Comparison of ENCODE assay signal across 25 cellular contexts in genomic region chr6:129014302-129014701, GRCh38.
"Had no signal": no experiment of that assay in that cellular context is flagged by ENCODE, and none has a peak within 500 bp of the region (broad histone marks: within the 10 kb centered on the region; RNA-seq: fewer than 3 reads in every experiment).

No MANE protein-coding gene starts in this region.

- H3K36me3 ChIP-seq: left lung, lower lobe of right lung, ovary, right atrium auricular region, right lobe of liver, tibial nerve, uterus had no signal

- H3K27ac ChIP-seq: left lung, lower lobe of right lung, ovary, right atrium auricular region, right lobe of liver, tibial nerve, uterus had no signal

- ATAC-seq: left colon; left lung; lower lobe of right lung; naive thymus-derived CD8-positive, alpha-beta T cell; right lobe of liver; stimulated activated memory B cell treated with anti-CD40 and anti-IgM and Interleukin-4, amounts not matched to agents 10 μg/mL and 1 μg/mL and 100 μg/mL, for 72 hours; stimulated activated naive CD8-positive, alpha-beta T cell treated with anti-CD3 and anti-CD28 coated beads, Interleukin-15, amount 100 ng/mL, for 72 hours had no signal

- H3K27me3 ChIP-seq: left lung, ovary, right atrium auricular region, right lobe of liver, tibial nerve, uterus had no signal

- H3K4me3 ChIP-seq: left lung, lower lobe of right lung, ovary, right atrium auricular region, right lobe of liver, smooth muscle cell, tibial nerve, uterus had no signal

- H3K4me1 ChIP-seq: left lung, lower lobe of right lung, right lobe of liver, uterus had no signal

- DNase-seq: hypothalamus; immature natural killer cell; kidney; left colon; left lung; lower lobe of right lung; mammary epithelial cell; mesenchymal stem cell; naive thymus-derived CD8-positive, alpha-beta T cell; nucleus accumbens; ovary; right lobe of liver; stimulated activated CD4-positive, alpha-beta T cell treated with anti-CD3 and anti-CD28 coated beads, Interleukin-1b, Interleukin-23, amount 100 ng/mL, for 48 hours; stimulated activated CD4-positive, alpha-beta T cell treated with anti-CD3 and anti-CD28 coated beads, Interleukin-2, amount 100 ng/mL, for 48 hours; stimulated activated CD4-positive, alpha-beta T cell treated with anti-CD3 and anti-CD28 coated beads, Interleukin-4, amount 100 ng/mL, for 4 hours; stimulated activated CD8-positive, alpha-beta memory T cell treated with anti-CD3 and anti-CD28 coated beads, Interleukin-4, amount 100 ng/mL, for 48 hours; stimulated activated naive CD4-positive, alpha-beta T cell treated with Interleukin-2 at 50 U/mL for 16 hours; stimulated activated naive CD8-positive, alpha-beta T cell treated with anti-CD3 and anti-CD28 coated beads, Interleukin-15, amount 100 ng/mL, for 72 hours; substantia nigra; uterus had no signal

- FAIRE-seq: islet of Langerhans had no signal

- H3K4me2 ChIP-seq: smooth muscle cell had no signal

- H3K9me3 ChIP-seq: left lung, lower lobe of right lung, ovary, right atrium auricular region, right lobe of liver, uterus had no signal
